In genomic region chr6:57047859-57048258, GRCh38 we compare ENCODE assay signal across 7 cellular contexts. TPM values are rescaled to one million over a fixed set of nuclear protein-coding genes. Genes with fewer than 3 reads are reported as not detected.
DNase-seq lines count a peak whose midpoint lies in the region; ATAC-seq and TF ChIP-seq lines count a peak whose summit lies in the region.
"Not testable (repeated sequence)": the region's sequence is repeated elsewhere in the genome, so short reads cannot be mapped to it uniquely, and the experiment has no call there.

No MANE protein-coding gene starts in this region.

- peak overlapping the region; percentile 50 for H3K27ac Mint-ChIP-seq in activated T-helper 1 cell treated with anti-CD3 and anti-CD28 coated beads, Interleukin-12 subunit alpha, Interleukin-12 subunit beta, Interleukin-2, Interleukin-4 antibody, amounts not matched to agents 30 ng/mL and 10 ng/mL and 1 ng/mL, durations not matched to agents 14 hours and 24 hours and 36 hours
- H3K27ac Mint-ChIP-seq in chondrocyte (ENCODE audit: unreplicated experiment), result peak overlapping the region; percentile 67
- not testable (repeated sequence) for H3K27ac Mint-ChIP-seq in neural progenitor cell

- H3K27me3 ChIP-seq in DND-41 (ENCODE audit: insufficient read depth, low read length, poor library complexity); HUES64 (ENCODE audit: insufficient read depth, low read length); SK-N-SH (ENCODE audit: insufficient read depth); iPS-15b (ENCODE audit: control insufficient read depth, insufficient read depth, low read length); neural progenitor cell: not testable (repeated sequence)

- not testable (repeated sequence) for H3K9me2 ChIP-seq in SK-N-SH

- TF ChIP-seq CTCF in DND-41 (IDR thresholded peaks at IDR 0.05; ENCODE audit: borderline replicate concordance, extremely low read depth, low read length, poor library complexity, severe bottlenecking); SK-N-SH (IDR thresholded peaks at IDR 0.05); chondrocyte (IDR thresholded peaks at IDR 0.05); neural progenitor cell (IDR thresholded peaks at IDR 0.05): not testable (repeated sequence)

- H3K9me3 Mint-ChIP-seq in activated T-helper 1 cell treated with anti-CD3 and anti-CD28 coated beads, Interleukin-12 subunit alpha, Interleukin-12 subunit beta, Interleukin-2, Interleukin-4 antibody, amounts not matched to agents 30 ng/mL and 10 ng/mL and 1 ng/mL, durations not matched to agents 14 hours and 24 hours and 36 hours; chondrocyte (ENCODE audit: low read depth); neural progenitor cell: not testable (repeated sequence)

- H3K79me2 ChIP-seq in DND-41 (ENCODE audit: insufficient read depth, low read length) (peaks cover 47% of the 10 kb centered on the region), SK-N-SH (ENCODE audit: insufficient read depth) (peaks cover 46% of the 10 kb centered on the region), neural progenitor cell (ENCODE audit: low read depth) (peaks cover 50% of the 10 kb centered on the region)

- 64% methylated on average over 6 of the region's 6 CpGs for WGBS in HUES64
- WGBS in SK-N-SH (ENCODE audit: low lambda C conversion rate), result 60% methylated on average over 6 of the region's 6 CpGs

- intact Hi-C loops in activated T-helper 1 cell treated with anti-CD3 and anti-CD28 coated beads, Interleukin-12 subunit alpha, Interleukin-12 subunit beta, Interleukin-2, Interleukin-4 antibody, amounts not matched to agents 30 ng/mL and 10 ng/mL and 1 ng/mL, durations not matched to agents 14 hours and 24 hours and 36 hours (cut with micrococcal nuclease), result loop anchor here (2.0 to 5.0 kb wide), 3 partner anchors 93 to 451 kb away; partner anchors contain the start of genes BEND6 and PRIM2

- H3K27me3 Mint-ChIP-seq in activated T-helper 1 cell treated with anti-CD3 and anti-CD28 coated beads, Interleukin-12 subunit alpha, Interleukin-12 subunit beta, Interleukin-2, Interleukin-4 antibody, amounts not matched to agents 30 ng/mL and 10 ng/mL and 1 ng/mL, durations not matched to agents 14 hours and 24 hours and 36 hours (ENCODE audit: insufficient read depth), result peaks cover 30% of the 10 kb centered on the region
- H3K27me3 Mint-ChIP-seq in chondrocyte (ENCODE audit: low read depth), result peaks cover 12% of the 10 kb centered on the region
- not testable (repeated sequence) for H3K27me3 Mint-ChIP-seq in neural progenitor cell (ENCODE audit: insufficient read depth, low read depth)

- H3K9me3 ChIP-seq in DND-41 (ENCODE audit: insufficient read depth, low read length, severe bottlenecking); HUES64 (ENCODE audit: insufficient read depth, low read depth, low read length); SK-N-SH; iPS-15b (ENCODE audit: control insufficient read depth, insufficient read depth, low read length); neural progenitor cell (ENCODE audit: low read depth): not testable (repeated sequence)

- H3K4me2 ChIP-seq in DND-41 (ENCODE audit: insufficient read depth, low read length) (peak overlapping the region; percentile 57), SK-N-SH (peak overlapping the region; percentile 79), neural progenitor cell (peak overlapping the region; percentile 74)

- H3K4me3 ChIP-seq in DND-41 (ENCODE audit: low read depth in 1 of 2, low read length in 2 of 2) (peak overlapping the region in 1 of 2 experiments; percentile 52; a peak in 2 of 4 replicates), HUES64 (ENCODE audit: low read length) (peak overlapping the region; percentile 29; the same call in 1 of the 2 replicates), SK-N-SH (ENCODE audit: low read depth in 2 of 2, low read length in 1 of 2) (peak overlapping the region; percentile 36 to 56), iPS-15b (ENCODE audit: low read depth, low read length) (peak overlapping the region; percentile 41), neural progenitor cell (peak overlapping the region; percentile 46)

- POLR2A ChIA-PET in SK-N-SH (lab: Yijun Ruan, JAX), result interaction anchor here (0.6 kb wide), 1 partner anchor 44 kb away, joined by 3 read pairs; no protein-coding TSS in a partner anchor

- peak overlapping the region; percentile 84 for H3K4me3 Mint-ChIP-seq in activated T-helper 1 cell treated with anti-CD3 and anti-CD28 coated beads, Interleukin-12 subunit alpha, Interleukin-12 subunit beta, Interleukin-2, Interleukin-4 antibody, amounts not matched to agents 30 ng/mL and 10 ng/mL and 1 ng/mL, durations not matched to agents 14 hours and 24 hours and 36 hours
- H3K4me3 Mint-ChIP-seq in chondrocyte (ENCODE audit: unreplicated experiment) (peak overlapping the region; percentile 70), neural progenitor cell (peak overlapping the region; percentile 82)

- H3K9ac ChIP-seq in DND-41 (ENCODE audit: low read depth, low read length) (peak overlapping the region; percentile 38), SK-N-SH (peak overlapping the region; percentile 10; the same call in 1 of the 2 replicates)
- not testable (repeated sequence) for H3K9ac ChIP-seq in HUES64 (ENCODE audit: low read depth, low read length); iPS-15b (ENCODE audit: low read depth, low read length); neural progenitor cell

- H3K36me3 Mint-ChIP-seq in activated T-helper 1 cell treated with anti-CD3 and anti-CD28 coated beads, Interleukin-12 subunit alpha, Interleukin-12 subunit beta, Interleukin-2, Interleukin-4 antibody, amounts not matched to agents 30 ng/mL and 10 ng/mL and 1 ng/mL, durations not matched to agents 14 hours and 24 hours and 36 hours (ENCODE audit: low read depth), result peaks cover 27% of the 10 kb centered on the region
- H3K36me3 Mint-ChIP-seq in chondrocyte (ENCODE audit: low read depth) (peaks cover 11% of the 10 kb centered on the region), neural progenitor cell (peaks cover 18% of the 10 kb centered on the region)

- DNase-seq in DND-41; SK-N-SH; activated T-helper 1 cell treated with anti-CD3 and anti-CD28 coated beads, Interleukin-12 subunit alpha, Interleukin-12 subunit beta, Interleukin-2, Interleukin-4 antibody, amounts not matched to agents 30 ng/mL and 10 ng/mL and 1 ng/mL, durations not matched to agents 14 hours and 24 hours and 36 hours (ENCODE audit: low spot score); chondrocyte (ENCODE audit: low spot score); neural progenitor cell (ENCODE audit: low spot score): not testable (repeated sequence)

- H3K4me1 ChIP-seq in DND-41 (ENCODE audit: insufficient read depth, low read length) (peaks cover 29% of the 10 kb centered on the region), HUES64 (ENCODE audit: insufficient read depth, low read length) (peaks cover 14% of the 10 kb centered on the region; the same call in 1 of the 2 replicates), SK-N-SH (ENCODE audit: control insufficient read depth in 1 of 2, insufficient read depth in 2 of 2, low read depth in 1 of 2, low read length in 1 of 2) (peaks cover 0 to 12% of the 10 kb centered on the region in 2 experiments; a peak in 2 of 4 replicates), neural progenitor cell (peaks cover 18% of the 10 kb centered on the region)
- H3K4me1 ChIP-seq in iPS-15b (ENCODE audit: control insufficient read depth, insufficient read depth, low read length), result not testable (repeated sequence)

- not testable (repeated sequence) for TF ChIP-seq RAD21 in SK-N-SH (IDR thresholded peaks at IDR 0.05; ENCODE audit: low read length)

- H3K36me3 ChIP-seq in DND-41 (ENCODE audit: insufficient read depth, low read length), result peaks cover 47% of the 10 kb centered on the region
- H3K36me3 ChIP-seq in HUES64 (ENCODE audit: insufficient read depth, low read length), result peaks cover 41% of the 10 kb centered on the region
- H3K36me3 ChIP-seq in SK-N-SH (replicated peaks in 1 of 2; ENCODE audit: control insufficient read depth in 1 of 2, insufficient read depth in 2 of 2, low read length in 1 of 2), result peaks cover 29 to 40% of the 10 kb centered on the region in 2 experiments
- H3K36me3 ChIP-seq in iPS-15b (ENCODE audit: control insufficient read depth, insufficient read depth, low read length), result not testable (repeated sequence)
- H3K36me3 ChIP-seq in neural progenitor cell, result peaks cover 14% of the 10 kb centered on the region

- not testable (repeated sequence) for ATAC-seq in DND-41 (ENCODE audit: insufficient read depth, low read depth)

- peaks cover 35% of the 10 kb centered on the region for H3K4me1 Mint-ChIP-seq in activated T-helper 1 cell treated with anti-CD3 and anti-CD28 coated beads, Interleukin-12 subunit alpha, Interleukin-12 subunit beta, Interleukin-2, Interleukin-4 antibody, amounts not matched to agents 30 ng/mL and 10 ng/mL and 1 ng/mL, durations not matched to agents 14 hours and 24 hours and 36 hours (ENCODE audit: low read depth)
- H3K4me1 Mint-ChIP-seq in chondrocyte (ENCODE audit: low read depth), result peaks cover 28% of the 10 kb centered on the region
- H3K4me1 Mint-ChIP-seq in neural progenitor cell, result peaks cover 13% of the 10 kb centered on the region

- H3K27ac ChIP-seq in DND-41 (ENCODE audit: low read length); HUES64 (ENCODE audit: low read depth, low read length); SK-N-SH (ENCODE audit: low read depth in 2 of 2, low read length in 1 of 2); neural progenitor cell: not testable (repeated sequence)

- not testable (repeated sequence) for TF ChIP-seq EP300 in SK-N-SH (IDR thresholded peaks at IDR 0.05; ENCODE audit: borderline replicate concordance in 1 of 2, low read depth in 1 of 2, low read length in 1 of 2)

- H3F3A ChIP-seq in SK-N-SH (replicated peaks; ENCODE audit: insufficient read depth); neural progenitor cell (ENCODE audit: low read depth): not testable (repeated sequence)

- not testable (repeated sequence) for H2AFZ ChIP-seq in DND-41 (ENCODE audit: low read depth, low read length); SK-N-SH (ENCODE audit: low read depth); neural progenitor cell (replicated peaks)

- CTCF ChIA-PET in SK-N-SH (lab: Yijun Ruan, JAX), result not testable (repeated sequence)

- H4K20me1 ChIP-seq in DND-41 (ENCODE audit: insufficient read depth, low read length), result peaks cover 13% of the 10 kb centered on the region; the same call in 1 of the 2 replicates
- not testable (repeated sequence) for H4K20me1 ChIP-seq in SK-N-SH (ENCODE audit: insufficient read depth)
- H4K20me1 ChIP-seq in neural progenitor cell (ENCODE audit: low read depth), result peaks cover 17% of the 10 kb centered on the region

RNA-seq across cellular contexts. Expression of gene KIAA1586, which starts 1.4 kb away (rescaled TPM):
- polyA plus RNA-seq in HUES64 (2013, experiment 1 of 2), result 19.0 TPM
- 21.2 TPM for polyA plus RNA-seq in HUES64 (2013, experiment 2 of 2)
- 3.0 and 3.2 TPM in 2 replicates for polyA plus RNA-seq in SK-N-SH (2012; rRNA removed)
- polyA plus RNA-seq in SK-N-SH (2012; cell fraction: cytosol; rRNA removed), result 4.4 and 7.3 TPM in 2 replicates
- polyA plus RNA-seq in SK-N-SH (2012; cell fraction: nucleus; rRNA removed), result 1.5 and 2.7 TPM in 2 replicates
- 12.6 and 14.0 TPM in 2 replicates for total RNA-seq in activated T-helper 1 cell treated with anti-CD3 and anti-CD28 coated beads, Interleukin-12 subunit alpha, Interleukin-12 subunit beta, Interleukin-2, Interleukin-4 antibody, amounts not matched to agents 30 ng/mL and 10 ng/mL and 1 ng/mL, durations not matched to agents 14 hours and 24 hours and 36 hours
- 12.6 to 18.6 TPM (median 13.4 TPM) in 3 replicates for total RNA-seq in chondrocyte
- total RNA-seq in neural progenitor cell (ENCODE audit: low replicate concordance), result 45.9 and 88.1 TPM in 2 replicates

RNA-seq across cellular contexts. Expression of gene ZNF451, which starts 42.1 kb away (rescaled TPM):
- polyA plus RNA-seq in HUES64 (2013, experiment 1 of 2), result 24.8 TPM
- polyA plus RNA-seq in HUES64 (2013, experiment 2 of 2), result 26.4 TPM
- polyA plus RNA-seq in SK-N-SH (2012; rRNA removed), result 8.5 and 11.1 TPM in 2 replicates
- 9.4 and 9.8 TPM in 2 replicates for polyA plus RNA-seq in SK-N-SH (2012; cell fraction: cytosol; rRNA removed)
- 17.4 and 24.1 TPM in 2 replicates for polyA plus RNA-seq in SK-N-SH (2012; cell fraction: nucleus; rRNA removed)
- 58.1 and 64.4 TPM in 2 replicates for total RNA-seq in activated T-helper 1 cell treated with anti-CD3 and anti-CD28 coated beads, Interleukin-12 subunit alpha, Interleukin-12 subunit beta, Interleukin-2, Interleukin-4 antibody, amounts not matched to agents 30 ng/mL and 10 ng/mL and 1 ng/mL, durations not matched to agents 14 hours and 24 hours and 36 hours
- total RNA-seq in chondrocyte (45.4 to 60.7 TPM (median 45.5 TPM) in 3 replicates), neural progenitor cell (ENCODE audit: low replicate concordance) (93.4 and 126 TPM in 2 replicates)
